Comparison of ENCODE assay signal across 8 cellular contexts in the genomic region with DNA sequence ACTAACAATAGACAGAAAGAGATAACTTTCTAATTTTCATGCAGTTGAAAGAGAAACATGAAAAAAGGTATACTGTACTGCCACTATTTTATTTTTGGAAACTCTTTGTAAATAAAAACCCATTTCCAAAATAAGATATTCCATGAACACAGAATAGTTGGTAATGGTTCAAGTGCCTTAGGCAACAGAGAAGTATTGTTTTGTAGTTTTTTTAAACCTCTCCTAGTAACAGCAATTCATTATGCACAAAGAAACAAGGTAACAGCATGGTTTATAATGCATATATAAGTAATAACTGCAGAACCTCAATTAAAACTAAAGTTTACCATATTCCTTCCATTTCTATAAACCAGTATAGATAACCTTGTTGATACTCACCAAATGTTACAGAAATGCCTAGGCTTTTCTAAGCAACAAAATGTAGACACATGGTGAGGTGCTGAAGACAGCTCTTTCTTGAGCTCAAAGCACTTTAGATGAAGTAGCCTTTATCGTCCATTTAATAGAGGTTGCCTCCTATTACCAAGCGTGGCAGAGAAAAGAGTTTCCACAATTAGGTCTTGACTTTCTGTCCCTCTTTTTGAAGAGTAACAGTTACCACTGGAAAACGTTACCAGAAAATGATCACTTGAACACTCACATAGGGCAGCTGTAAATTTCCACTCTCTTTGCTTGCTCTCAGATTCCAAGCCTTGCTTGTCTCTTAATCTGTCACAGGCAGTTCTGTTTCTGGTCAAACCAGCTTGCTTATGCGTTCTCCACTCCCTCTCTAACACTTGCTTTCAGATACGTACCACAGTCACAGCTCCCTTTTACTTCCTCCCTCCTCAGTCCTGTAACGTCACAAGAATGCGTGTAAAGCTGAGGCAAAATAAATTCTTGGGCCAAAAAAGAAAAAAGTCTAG. TPM values are rescaled to one million over a fixed set of nuclear protein-coding genes. Genes with fewer than 3 reads are reported as not detected.
DNase-seq lines count a peak whose midpoint lies in the region; TF ChIP-seq lines count a peak whose summit lies in the region.

No MANE protein-coding gene starts in this region.

- intact Hi-C loops in lower leg skin (cut with DNase I; ENCODE audit: low total_unique reads): no loop called here

- no peak overlapping the region for H3K4me3 Mint-ChIP-seq in endothelial cell (ENCODE audit: unreplicated experiment)
- H3K4me3 Mint-ChIP-seq in activated naive CD4-positive, alpha-beta T cell treated with anti-CD3 and anti-CD28 coated beads, Interleukin-2, amount 10 ng/mL, durations not matched to agents 7 days and 5 days: no peak overlapping the region

- TF ChIP-seq CTCF in GM10266 (IDR thresholded peaks at IDR 0.05; ENCODE audit: control insufficient read depth, insufficient read depth, low read depth, missing control alignments): no peak
- no peak for TF ChIP-seq CTCF in lower leg skin (IDR thresholded peaks at IDR 0.05)
- no peak for TF ChIP-seq CTCF in tibial nerve (IDR thresholded peaks at IDR 0.05)
- TF ChIP-seq CTCF in endothelial cell (IDR thresholded peaks at IDR 0.05; ENCODE audit: unreplicated experiment): no peak

- 8 to 12% methylated on average over 7 of the region's 7 CpGs for WGBS in lower leg skin, 2 donors
- 8 to 10% methylated on average over 7 of the region's 7 CpGs for whole genome bisulfite sequencing in tibial nerve, 2 donors

- CTCF ChIA-PET in activated naive CD4-positive, alpha-beta T cell treated with anti-CD3 and anti-CD28 coated beads, Interleukin-2, amount 10 ng/mL, durations not matched to agents 7 days and 5 days (lab: Charles Lee): no interaction called here

- DNase-seq in GM10266 (ENCODE audit: extremely low spot score): peak; percentile 22
- peak in 14 of 61 donors; percentile 1 to 24 (median 9) for DNase-seq in caudate nucleus (lab: John Stamatoyannopoulos, UW)
- DNase-seq in lower leg skin (ENCODE audit: low spot score in 2 of 2): peak in 1 of 2 donors; percentile 49
- DNase-seq in tibial nerve (ENCODE audit: low spot score in 2 of 2): peak in 1 of 2 donors; percentile 46
- DNase-seq in endothelial cell (ENCODE audit: low spot score): no peak
- no peak for DNase-seq in NCI-H2107 (lab: John Stamatoyannopoulos, UW)
- DNase-seq in activated naive CD4-positive, alpha-beta T cell treated with anti-CD3 and anti-CD28 coated beads, Interleukin-2, amount 10 ng/mL, durations not matched to agents 7 days and 5 days: no peak

- no peak for TF ChIP-seq POLR2A in lower leg skin (IDR thresholded peaks at IDR 0.05)
- peak in 1 of 2 donors; percentile 76 for TF ChIP-seq POLR2A in tibial nerve (IDR thresholded peaks at IDR 0.05)

- peaks cover 4% of the 10 kb centered on the region; the same call in 1 of the 2 replicates for H3K4me1 ChIP-seq in HUES6 (ENCODE audit: control insufficient read depth, insufficient read depth, low read length)
- H3K4me1 ChIP-seq in tibial nerve: peaks cover 0 to 16% (median 2%) of the 10 kb centered on the region in 4 donors

- H3K9ac ChIP-seq in HUES6 (ENCODE audit: low read length): no peak overlapping the region

- H3K27me3 Mint-ChIP-seq in endothelial cell (ENCODE audit: unreplicated experiment): no peaks in the 10 kb centered on the region
- peaks cover 3% of the 10 kb centered on the region for H3K27me3 Mint-ChIP-seq in activated naive CD4-positive, alpha-beta T cell treated with anti-CD3 and anti-CD28 coated beads, Interleukin-2, amount 10 ng/mL, durations not matched to agents 7 days and 5 days

- H3K4me3 ChIP-seq in HUES6 (ENCODE audit: low read depth, low read length) (peak overlapping the region; percentile 27; the same call in 1 of the 2 replicates), lower leg skin (ENCODE audit: low read depth, poor library complexity, severe bottlenecking) (peak overlapping the region; percentile 14), tibial nerve (peak overlapping the region; percentile 30 to 52 (median 35))

- peak in 1 of 2 donors; percentile 95 for TF ChIP-seq EP300 in tibial nerve (IDR thresholded peaks at IDR 0.05)

- H3K4me1 Mint-ChIP-seq in endothelial cell (ENCODE audit: unreplicated experiment): no peaks in the 10 kb centered on the region
- H3K4me1 Mint-ChIP-seq in activated naive CD4-positive, alpha-beta T cell treated with anti-CD3 and anti-CD28 coated beads, Interleukin-2, amount 10 ng/mL, durations not matched to agents 7 days and 5 days: no peaks in the 10 kb centered on the region

- H3K9me3 Mint-ChIP-seq in endothelial cell (ENCODE audit: unreplicated experiment): no peaks in the 10 kb centered on the region
- peaks cover 16% of the 10 kb centered on the region for H3K9me3 Mint-ChIP-seq in activated naive CD4-positive, alpha-beta T cell treated with anti-CD3 and anti-CD28 coated beads, Interleukin-2, amount 10 ng/mL, durations not matched to agents 7 days and 5 days

- no peaks in the 10 kb centered on the region for H3K9me3 ChIP-seq in HUES6 (ENCODE audit: control insufficient read depth, insufficient read depth, low read depth, low read length)
- H3K9me3 ChIP-seq in tibial nerve: peaks cover 0 to 21% (median 6%) of the 10 kb centered on the region in 4 donors

- peaks cover 6% of the 10 kb centered on the region for H3K36me3 Mint-ChIP-seq in endothelial cell (ENCODE audit: low read depth, unreplicated experiment)
- H3K36me3 Mint-ChIP-seq in activated naive CD4-positive, alpha-beta T cell treated with anti-CD3 and anti-CD28 coated beads, Interleukin-2, amount 10 ng/mL, durations not matched to agents 7 days and 5 days: no peaks in the 10 kb centered on the region

- H3K27ac ChIP-seq in HUES6 (ENCODE audit: low read depth, low read length) (no peak overlapping the region), caudate nucleus (ENCODE audit: low read depth, low read length) (peak overlapping the region; percentile 91), tibial nerve (peak overlapping the region; percentile 73 to 94 (median 81))

- no peaks in the 10 kb centered on the region for H3K27me3 ChIP-seq in HUES6 (ENCODE audit: control insufficient read depth, insufficient read depth, low read length)
- H3K27me3 ChIP-seq in tibial nerve: no peaks in the 10 kb centered on the region

- H3K27ac Mint-ChIP-seq in endothelial cell (ENCODE audit: unreplicated experiment): no peak overlapping the region
- H3K27ac Mint-ChIP-seq in activated naive CD4-positive, alpha-beta T cell treated with anti-CD3 and anti-CD28 coated beads, Interleukin-2, amount 10 ng/mL, durations not matched to agents 7 days and 5 days: no peak overlapping the region

- H3K36me3 ChIP-seq in HUES6 (ENCODE audit: control insufficient read depth, insufficient read depth, low read length) (no peaks in the 10 kb centered on the region), tibial nerve (peaks cover 0 to 23% (median 0%) of the 10 kb centered on the region in 3 donors)

RNA-seq across cellular contexts. Expression of a gene that starts 42.9 kb away (rescaled TPM):
- total RNA-seq in lower leg skin (10 to 100 TPM; 14.9 to 31.1 (median 26.3) TPM), tibial nerve (100 to 1,000 TPM in 3 of 4 donors, 10 to 100 TPM in 1; 89.4 to 152 (median 107) TPM), endothelial cell (ENCODE audit: unreplicated experiment) (3.9 TPM)

RNA-seq across cellular contexts. Expression of a gene that starts 43.1 kb away (rescaled TPM):
- total RNA-seq in lower leg skin: 10 to 100 TPM in 2 of 4 donors, 1 to 10 TPM in 2; 9.3 to 14.4 (median 9.9) TPM
- 10 to 100 TPM in 3 of 4 donors, 1 to 10 TPM in 1; 9.2 to 16.5 (median 13.0) TPM for total RNA-seq in tibial nerve
- 8.9 TPM for total RNA-seq in endothelial cell (ENCODE audit: unreplicated experiment)
